ENCODE assay signal across 8 cellular contexts in genomic region chr17:2240541-2240940, GRCh38.
DNase-seq lines count a peak whose midpoint lies in the region; ATAC-seq and TF ChIP-seq lines count a peak whose summit lies in the region.
"Had no signal": no experiment of that assay in that cellular context is flagged by ENCODE, and none has a peak within 500 bp of the region (broad histone marks: within the 10 kb centered on the region; RNA-seq: fewer than 3 reads in every experiment).

No MANE protein-coding gene starts in this region.

- H3K9me3 ChIP-seq in OCI-LY7 (ENCODE audit: low read length) (no peaks in the 10 kb centered on the region), fibroblast of lung (ENCODE audit: control insufficient read depth, insufficient read depth, low read depth, low read length) (no peaks in the 10 kb centered on the region), spleen (no peaks in the 10 kb centered on the region)

- H3K4me2 ChIP-seq in OCI-LY7 (ENCODE audit: low read length) (peak overlapping the region; percentile 76), fibroblast of lung (ENCODE audit: extremely low read depth, insufficient read depth, low read length) (peak overlapping the region; percentile 83)

- H2AFZ ChIP-seq in OCI-LY7 (ENCODE audit: low read length) (peak overlapping the region; percentile 3; the same call in 1 of the 2 replicates), fibroblast of lung (ENCODE audit: low read length) (no peak overlapping the region)

- H3K27me3 ChIP-seq in fibroblast of lung (ENCODE audit: control insufficient read depth, insufficient read depth, low read length) (no peaks in the 10 kb centered on the region), spleen (replicated peaks in 1 of 7) (no peaks in the 10 kb centered on the region)

- H4K20me1 ChIP-seq in OCI-LY7 (ENCODE audit: insufficient read depth, low read length) (no peaks in the 10 kb centered on the region), fibroblast of lung (ENCODE audit: control insufficient read depth, extremely low read depth, insufficient read depth, low read length) (no peaks in the 10 kb centered on the region)

- TF ChIP-seq POLR2A in spleen (IDR thresholded peaks at IDR 0.05): no peak

- H3K4me1 ChIP-seq in OCI-LY7 (ENCODE audit: insufficient read depth, low read length, poor library complexity, severe bottlenecking) (peaks cover 46% of the 10 kb centered on the region), fibroblast of lung (ENCODE audit: control insufficient read depth, extremely low read depth, insufficient read depth, low read length) (peaks cover 58% of the 10 kb centered on the region), spleen (peaks cover 4 to 68% (median 44%) of the 10 kb centered on the region in 6 donors)

- WGBS in spleen, 5 donors: 81 to 91% (median 83%) methylated on average over 13 of the region's 13 CpGs

- BruUV-seq in OCI-LY7 (replicated peaks; lab: Mats Ljungman, UMichigan): no TSS peak

- H3K36me3 ChIP-seq in OCI-LY7 (ENCODE audit: insufficient read depth, low read length): peaks cover 45% of the 10 kb centered on the region
- H3K36me3 ChIP-seq in fibroblast of lung (ENCODE audit: control insufficient read depth, insufficient read depth, low read length): no peaks in the 10 kb centered on the region
- H3K36me3 ChIP-seq in spleen: peaks cover 0 to 60% (median 17%) of the 10 kb centered on the region in 6 donors

- DNase-seq in OCI-LY7 (ENCODE audit: low spot score): no peak
- peak in 1 of 2 donors; percentile 48 for DNase-seq in fibroblast of lung (ENCODE audit: low read depth in 2 of 2)
- no peak for DNase-seq in spleen
- no peak for DNase-seq in hepatic stellate cell (ENCODE audit: low spot score)
- DNase-seq in NCI-H146 treated with DMSO at 0.1 percent for 48 hours (lab: John Stamatoyannopoulos, UW; ENCODE audit: unreplicated experiment): no peak
- DNase-seq: NCI-H446 had no signal

- H3K79me2 ChIP-seq in OCI-LY7 (ENCODE audit: insufficient read depth, low read depth, low read length) (no peaks in the 10 kb centered on the region), fibroblast of lung (ENCODE audit: control insufficient read depth, insufficient read depth, low read length) (no peaks in the 10 kb centered on the region)

- CTCF ChIA-PET in OCI-LY7 (lab: Charles Lee; ENCODE audit: unreplicated experiment): no interaction called here

- H3K9me2 ChIP-seq in OCI-LY7 (ENCODE audit: insufficient read depth, low read length): no peaks in the 10 kb centered on the region

- ATAC-seq in HG03439 (IDR thresholded peaks at IDR 0.05; ENCODE audit: unreplicated experiment): no peak

- peak overlapping the region; percentile 23 for H3K9ac ChIP-seq in fibroblast of lung (ENCODE audit: insufficient read depth, low read length)

- intact Hi-C loops in OCI-LY7 (cut with micrococcal nuclease; ENCODE audit: unreplicated experiment) (no loop called here), spleen (cut with DNase I; ENCODE audit: low total_unique reads) (no loop called here)

- POLR2A ChIA-PET in OCI-LY7 (lab: Charles Lee): interaction anchor here (1.5 kb wide), 1 partner anchor 16 kb away, joined by 3 read pairs; no protein-coding TSS in a partner anchor

- H3K27ac ChIP-seq in OCI-LY7 (ENCODE audit: low read depth, low read length, poor library complexity, severe bottlenecking) (peak overlapping the region; percentile 62), fibroblast of lung (ENCODE audit: insufficient read depth, low read length) (peak overlapping the region; percentile 91), spleen (peak overlapping the region; percentile 48 to 82 (median 64))

- H3K4me3 ChIP-seq in GM12875 (ENCODE audit: low read depth, low read length): peak overlapping the region; percentile 50
- H3K4me3 ChIP-seq in OCI-LY7 (ENCODE audit: low read depth, low read length, poor library complexity, severe bottlenecking): peak overlapping the region; percentile 48
- H3K4me3 ChIP-seq in fibroblast of lung (replicated peaks in 1 of 4; ENCODE audit: control extremely low read depth in 1 of 4, insufficient read depth in 1 of 4, low read depth in 3 of 4, low read length in 4 of 4): peak overlapping the region in 3 of 4 experiments; percentile 8 to 25 (median 14)
- no peak overlapping the region for H3K4me3 ChIP-seq in spleen

- TF ChIP-seq CTCF in GM12875 (IDR thresholded peaks at IDR 0.05; ENCODE audit: borderline replicate concordance, insufficient read depth, low read depth, low read length) (no peak), OCI-LY7 (conservative IDR thresholded peaks at IDR 0.05; ENCODE audit: low read length) (no peak), fibroblast of lung (conservative IDR thresholded peaks at IDR 0.05 in 1 of 2, IDR thresholded peaks at IDR 0.05 in 1 of 2; ENCODE audit: low read depth in 1 of 2, low read length in 2 of 2) (no peak), spleen (IDR thresholded peaks at IDR 0.05 in 8 of 11, conservative IDR thresholded peaks at IDR 0.05 in 3 of 11) (no peak)

Comparison
In these comparisons a context has a peak if more than half of its experiments do, and no peak if none do; other contexts are left out.
1. H3K4me3 ChIP-seq: peak in GM12875 (single experiment), OCI-LY7 (single experiment) and fibroblast of lung (3 of 4); none in spleen (0 of 8).
2. Peak in every context shown above with its lines, with median percentiles within 50 percentile points of each other: H3K27ac ChIP-seq.